Comparison of ENCODE assay signal across 8 cellular contexts in the genomic region with DNA sequence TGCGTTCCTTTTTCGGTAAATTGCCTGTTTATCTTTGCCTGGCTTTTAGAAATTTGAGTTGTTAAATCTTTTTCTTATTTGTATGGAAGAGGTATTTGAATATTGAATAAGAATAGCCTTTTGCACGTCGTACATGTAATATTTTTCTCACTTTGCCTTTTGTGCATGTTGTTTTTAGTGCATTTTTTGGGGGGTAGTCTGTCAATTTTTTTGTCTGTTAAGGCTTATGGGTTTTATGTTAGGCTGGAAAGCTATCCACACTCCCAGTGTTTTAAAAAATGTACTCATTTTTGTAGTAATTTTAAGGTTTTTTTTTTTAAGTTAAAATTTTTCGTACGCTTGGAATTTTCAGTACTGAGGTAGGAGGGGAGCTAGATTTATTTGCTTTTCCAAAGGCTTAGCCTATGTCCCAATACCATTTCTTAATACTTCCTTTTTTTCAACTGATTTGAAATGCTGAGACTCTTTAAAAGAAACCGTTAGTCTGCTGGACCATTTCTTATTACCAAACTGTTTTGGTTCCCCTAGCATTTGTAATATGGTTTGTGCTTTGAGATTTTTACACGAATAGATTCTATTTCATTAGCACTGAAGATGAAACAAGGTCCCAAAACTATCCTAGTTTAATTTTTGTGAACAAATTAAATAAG. TPM values are rescaled to one million over a fixed set of nuclear protein-coding genes. Genes with fewer than 3 reads are reported as not detected.
A peak's percentile ranks its signal among the peaks of the same experiment; 100 is the strongest.
DNase-seq lines count a peak whose midpoint lies in the region; ATAC-seq and TF ChIP-seq lines count a peak whose summit lies in the region.

No MANE protein-coding gene starts in this region.

- RAD21 ChIA-PET in HCT116 (lab: Charles Lee; ENCODE audit: low non-redundant PET in 1 of 2, low total read pairs in 2 of 2, uncharacterized antibody in 2 of 2, unreplicated experiment in 2 of 2): no interaction called here

- H3K36me3 ChIP-seq in HCT116 (ENCODE audit: control insufficient read depth in 1 of 2, insufficient read depth in 2 of 2, low read length in 2 of 2) (no peaks in the 10 kb centered on the region), spleen (peaks cover 0 to 14% (median 3%) of the 10 kb centered on the region in 6 donors)

- H3K4me3 ChIP-seq in HCT116 (replicated peaks in 1 of 2; ENCODE audit: low read depth in 1 of 2, low read length in 2 of 2): peak overlapping the region in 1 of 2 experiments; percentile 64; a peak in 2 of 4 replicates
- peak overlapping the region; percentile 56 for H3K4me3 ChIP-seq in iPS-11a (ENCODE audit: low read depth, low read length)
- peak overlapping the region in 7 of 8 donors; percentile 74 to 96 (median 89) for H3K4me3 ChIP-seq in spleen

- POLR2A ChIA-PET in HCT116 (lab: Charles Lee): no interaction called here

- no peaks in the 10 kb centered on the region for H4K20me1 ChIP-seq in HCT116 (ENCODE audit: insufficient read depth)

- H3K9me3 ChIP-seq in HCT116 (ENCODE audit: control insufficient read depth in 1 of 2, insufficient read depth in 1 of 2, low read depth in 1 of 2, low read length in 2 of 2): no peaks in the 10 kb centered on the region
- no peaks in the 10 kb centered on the region for H3K9me3 ChIP-seq in spleen

- no peaks in the 10 kb centered on the region for H3K9me2 ChIP-seq in HCT116 (ENCODE audit: insufficient read depth)

- TF ChIP-seq RAD21 in HCT116 (IDR thresholded peaks at IDR 0.05; ENCODE audit: low read depth): no peak

- intact Hi-C loops in HCT116 (cut with micrococcal nuclease) (loop anchor here (5.0 kb wide), 3 partner anchors 176 to 426 kb away; partner anchors contain the start of gene PPM1K), spleen (cut with DNase I; ENCODE audit: low total_unique reads) (loop anchor here (10.0 kb wide), 1 partner anchor 73 kb away; no protein-coding TSS in a partner anchor)

- TF ChIP-seq POLR2A in HCT116 (IDR thresholded peaks at IDR 0.05; ENCODE audit: borderline replicate concordance, extremely low read depth, insufficient read depth, insufficient read length): no peak
- no peak for TF ChIP-seq POLR2A in spleen (IDR thresholded peaks at IDR 0.05)

- WGBS in spleen, 5 donors: 39 to 53% (median 43%) methylated on average over 8 of the region's 8 CpGs

- no peak for DNase-seq in HCT116 (ENCODE audit: low read depth, low spot score)
- peak; percentile 73 for DNase-seq in SKM-1 treated with dmso at 0.1 percent for 144 hours (lab: John Stamatoyannopoulos, UW; ENCODE audit: unreplicated experiment)
- DNase-seq in spleen: no peak
- DNase-seq in NCI-H2171 treated with DMSO at 0.1 percent for 48 hours (lab: John Stamatoyannopoulos, UW): no peak
- DNase-seq in amygdala (lab: John Stamatoyannopoulos, UW): no peak
- no peak for DNase-seq in activated effector memory CD4-positive, alpha-beta T cell treated with Interleukin-2 at 50 U/mL for 16 hours

- TF ChIP-seq CTCF in HCT116 (IDR thresholded peaks at IDR 0.05 in 2 of 3, conservative IDR thresholded peaks at IDR 0.05 in 1 of 3; ENCODE audit: borderline replicate concordance in 1 of 3, insufficient read depth in 1 of 3, low read depth in 2 of 3, low read length in 2 of 3): no peak
- TF ChIP-seq CTCF in spleen (IDR thresholded peaks at IDR 0.05 in 8 of 11, conservative IDR thresholded peaks at IDR 0.05 in 3 of 11): no peak

- no peak for ATAC-seq in HCT116
- ATAC-seq in HG03442 (IDR thresholded peaks at IDR 0.05; ENCODE audit: unreplicated experiment): no peak

- no peak overlapping the region for H3K27ac ChIP-seq in HCT116 (ENCODE audit: low read depth, low read length)
- H3K27ac ChIP-seq in spleen: peak overlapping the region in 4 of 8 donors; percentile 87 to 88 (median 87)

- H3K4me1 ChIP-seq in HCT116 (ENCODE audit: control insufficient read depth in 1 of 2, insufficient read depth in 2 of 2, low read length in 2 of 2) (peaks cover 3 to 21% of the 10 kb centered on the region in 2 experiments; a peak in 2 of 4 replicates), spleen (peaks cover 0 to 40% (median 21%) of the 10 kb centered on the region in 6 donors)

- TSS peak; percentile 56 for BruUV-seq in HCT116 (replicated peaks; lab: Mats Ljungman, UMichigan)

- H3K4me2 ChIP-seq in HCT116 (ENCODE audit: low read length): peak overlapping the region; percentile 97; the same call in 1 of the 2 replicates

- H3K79me2 ChIP-seq in HCT116 (ENCODE audit: insufficient read depth, low read length): no peaks in the 10 kb centered on the region

- CTCF ChIA-PET in HCT116 (lab: Charles Lee): no interaction called here

- no peak overlapping the region for H2AFZ ChIP-seq in HCT116 (ENCODE audit: low read depth, low read length, poor library complexity, severe bottlenecking)

- H3K27me3 ChIP-seq in HCT116 (ENCODE audit: insufficient read depth, low read length): no peaks in the 10 kb centered on the region
- H3K27me3 ChIP-seq in spleen (replicated peaks in 1 of 7): no peaks in the 10 kb centered on the region

- H3K9ac ChIP-seq in HCT116 (ENCODE audit: low read length): no peak overlapping the region

TF ChIP-seq in HCT116, 20 proteins besides CTCF, POLR2A, EP300 and RAD21:
- TF ChIP-seq FOSL1 (IDR thresholded peaks at IDR 0.05; ENCODE audit: low read depth) (no peak), ZBTB33 (IDR thresholded peaks at IDR 0.05; ENCODE audit: extremely low read depth, insufficient replicate concordance, low read length) (no peak), ATF3 (IDR thresholded peaks at IDR 0.05) (no peak), ELF1 (IDR thresholded peaks at IDR 0.05; ENCODE audit: borderline replicate concordance, low read depth) (no peak), YY1 (IDR thresholded peaks at IDR 0.05; ENCODE audit: extremely low read depth, insufficient replicate concordance, low read depth, low read length) (no peak), SIN3A (IDR thresholded peaks at IDR 0.05; ENCODE audit: low read depth) (no peak), ZNF274 (IDR thresholded peaks at IDR 0.05; ENCODE audit: low read depth, low read length) (no peak), SP1 (IDR thresholded peaks at IDR 0.05; ENCODE audit: low read depth) (no peak), EGR1 (IDR thresholded peaks at IDR 0.05; ENCODE audit: low read depth) (no peak), CBX3 (IDR thresholded peaks at IDR 0.05; ENCODE audit: low read depth) (no peak), EZH2 (IDR thresholded peaks at IDR 0.05) (no peak), SRF (IDR thresholded peaks at IDR 0.05; ENCODE audit: low read depth) (no peak), TCF7L2 (IDR thresholded peaks at IDR 0.05; ENCODE audit: borderline replicate concordance, extremely low read depth, insufficient read depth, insufficient read length) (no peak), POLR2AphosphoS5 (IDR thresholded peaks at IDR 0.05; ENCODE audit: low read depth, low read length) (no peak), REST (IDR thresholded peaks at IDR 0.05; ENCODE audit: low read depth) (no peak)
TF ChIP-seq in HCT116: peak in this region for 0.

RNA-seq across cellular contexts. Expression of gene HERC5, which starts 1.3 kb away (rescaled TPM):
- total RNA-seq in HCT116 (2021; ENCODE audit: unreplicated experiment) (7.2 TPM), spleen (10 to 100 TPM in 6 of 7 donors, 1 to 10 TPM in 1; 7.7 to 19.1 (median 11.3) TPM)
- polyA plus RNA-seq in HCT116 (2012): 1.9 and 2.4 TPM in 2 replicates
- 1 to 10 TPM; 3.9 to 8.9 (median 5.9) TPM for polyA plus RNA-seq in spleen
